ENCODE assay signal across 17 cellular contexts in genomic region chr6:52516943-52517342, GRCh38. TPM values are rescaled to one million over a fixed set of nuclear protein-coding genes. Genes with fewer than 3 reads are reported as not detected.
DNase-seq lines count a peak whose midpoint lies in the region; TF ChIP-seq lines count a peak whose summit lies in the region.
"Had no signal": no experiment of that assay in that cellular context is flagged by ENCODE, and none has a peak within 500 bp of the region (broad histone marks: within the 10 kb centered on the region; RNA-seq: fewer than 3 reads in every experiment).

No MANE protein-coding gene starts in this region.

- TF ChIP-seq CTCF in OCI-LY3 (IDR thresholded peaks at IDR 0.05; ENCODE audit: low read depth, low read length) (no peak), esophagus muscularis mucosa (IDR thresholded peaks at IDR 0.05) (no peak)

- H4K20me1 ChIP-seq in OCI-LY3 (ENCODE audit: insufficient read depth, low read length) = no peaks in the 10 kb centered on the region

- peaks cover 94% of the 10 kb centered on the region for H3K4me1 ChIP-seq in ACC112 (ENCODE audit: control insufficient read depth, insufficient read depth, low read length, unreplicated experiment)
- H3K4me1 ChIP-seq in OCI-LY3 (ENCODE audit: low read length) = peaks cover 15% of the 10 kb centered on the region
- H3K4me1 ChIP-seq in esophagus muscularis mucosa = peaks cover 59 to 96% (median 94%) of the 10 kb centered on the region in 4 donors
- H3K4me1 ChIP-seq in rectal smooth muscle tissue (ENCODE audit: control insufficient read depth, insufficient read depth, low read length) = peaks cover 49% of the 10 kb centered on the region
- no peaks in the 10 kb centered on the region for H3K4me1 ChIP-seq in HAP-1

- H3K9ac ChIP-seq in OCI-LY3 (ENCODE audit: low read length) (no peak overlapping the region), rectal smooth muscle tissue (ENCODE audit: low read length) (no peak overlapping the region)

- TF ChIP-seq EP300 in esophagus muscularis mucosa (IDR thresholded peaks at IDR 0.05) = no peak

- H2AFZ ChIP-seq in ACC112 (ENCODE audit: low read length, unreplicated experiment) (no peak overlapping the region), OCI-LY3 (ENCODE audit: low read depth, low read length) (no peak overlapping the region)

- no peak overlapping the region for H3K4me3 ChIP-seq in ACC112 (ENCODE audit: low read depth, low read length)
- H3K4me3 ChIP-seq in OCI-LY3 (ENCODE audit: low read length) = no peak overlapping the region
- H3K4me3 ChIP-seq in esophagus muscularis mucosa = no peak overlapping the region
- no peak overlapping the region for H3K4me3 ChIP-seq in rectal smooth muscle tissue (ENCODE audit: low read length)
- no peak overlapping the region for H3K4me3 ChIP-seq in HAP-1
- H3K4me3 ChIP-seq: BLaER1 treated with 17β-estradiol and CSF1 and Interleukin-3, amounts not matched to agents 10 nM and 100 nM; body of pancreas; gastrocnemius medialis; Peyer's patch had no signal

- 92% methylated on average over 3 of the region's 3 CpGs for WGBS in esophagus muscularis mucosa

- H3K79me2 ChIP-seq in ACC112 (ENCODE audit: control insufficient read depth, insufficient read depth, low read length, unreplicated experiment) (peaks cover 61% of the 10 kb centered on the region), OCI-LY3 (ENCODE audit: low read length) (peaks cover 8% of the 10 kb centered on the region)

- intact Hi-C loops in esophagus muscularis mucosa (cut with DNase I) = loop anchor here (2.0 to 5.0 kb wide), 2 partner anchors 56 to 100 kb away; no protein-coding TSS in a partner anchor

- no peak for TF ChIP-seq POLR2A in esophagus muscularis mucosa (IDR thresholded peaks at IDR 0.05; ENCODE audit: low read depth)

- no peak for DNase-seq in esophagus muscularis mucosa (ENCODE audit: extremely low spot score)
- no peak for DNase-seq in HAP-1 (ENCODE audit: low spot score in 2 of 2)
- DNase-seq in NCI-H1048 (lab: John Stamatoyannopoulos, UW) = no peak
- DNase-seq in GM03348 (ENCODE audit: low spot score) = no peak
- DNase-seq in GM19238 (ENCODE audit: insufficient read length, low spot score) = no peak
- DNase-seq: activated B cell treated with CpG ODN at 0.5 μM for 24 hours; activated naive CD8-positive, alpha-beta T cell treated with anti-CD3 and anti-CD28 coated beads, Interleukin-2, amount 10 ng/mL, durations not matched to agents 7 days and 5 days; effector CD4-positive, alpha-beta T cell; NCI-H2029 treated with DMSO at 0.1 percent for 48 hours; T-helper 9 cell had no signal

- H3K27ac ChIP-seq in ACC112 (ENCODE audit: low read depth, low read length) = peak overlapping the region; percentile 98
- no peak overlapping the region for H3K27ac ChIP-seq in OCI-LY3 (ENCODE audit: low read length)
- peak overlapping the region in 3 of 4 donors; percentile 79 to 89 (median 86) for H3K27ac ChIP-seq in esophagus muscularis mucosa (replicated peaks in 1 of 4)
- H3K27ac ChIP-seq in rectal smooth muscle tissue (ENCODE audit: low read depth, low read length) = peak overlapping the region; percentile 51

- no peaks in the 10 kb centered on the region for H3K9me3 ChIP-seq in OCI-LY3 (ENCODE audit: insufficient read depth, low read length)
- no peaks in the 10 kb centered on the region for H3K9me3 ChIP-seq in esophagus muscularis mucosa
- H3K9me3 ChIP-seq in HAP-1 = no peaks in the 10 kb centered on the region
- H3K9me3 ChIP-seq: BLaER1 treated with 17β-estradiol and CSF1 and Interleukin-3, amounts not matched to agents 10 nM and 100 nM; body of pancreas; gastrocnemius medialis; Peyer's patch had no signal

- peak overlapping the region; percentile 57 for H3K4me2 ChIP-seq in OCI-LY3 (ENCODE audit: low read length)

- H3K36me3 ChIP-seq in ACC112 (ENCODE audit: insufficient read depth, low read length) (peaks cover 63% of the 10 kb centered on the region), OCI-LY3 (replicated peaks; ENCODE audit: low read depth, low read length) (peaks cover 37% of the 10 kb centered on the region), esophagus muscularis mucosa (peaks cover 0 to 25% (median 16%) of the 10 kb centered on the region in 4 donors), rectal smooth muscle tissue (ENCODE audit: control insufficient read depth, insufficient read depth, low read length) (peaks cover 6% of the 10 kb centered on the region), HAP-1 (replicated peaks) (0 out of 2 replicates have a peak, but pooled peaks cover 3% of the 10 kb centered on the region)
- H3K36me3 ChIP-seq: gastrocnemius medialis had no signal

- in situ Hi-C loops in HAP-1 (cut with MboI; ENCODE audit: low sequenced_read_pairs) = no loop called here

- H3K27me3 ChIP-seq in ACC112 (ENCODE audit: insufficient read depth, low read length) = no peaks in the 10 kb centered on the region
- H3K27me3 ChIP-seq in OCI-LY3 (ENCODE audit: low read depth, low read length) = no peaks in the 10 kb centered on the region
- no peaks in the 10 kb centered on the region for H3K27me3 ChIP-seq in esophagus muscularis mucosa
- H3K27me3 ChIP-seq in rectal smooth muscle tissue (ENCODE audit: control insufficient read depth, insufficient read depth, low read length) = no peaks in the 10 kb centered on the region
- H3K27me3 ChIP-seq in HAP-1 (ENCODE audit: low read depth) = no peaks in the 10 kb centered on the region
- H3K27me3 ChIP-seq: BLaER1 treated with 17β-estradiol and CSF1 and Interleukin-3, amounts not matched to agents 10 nM and 100 nM; body of pancreas; gastrocnemius medialis; Peyer's patch had no signal

RNA-seq across cellular contexts. Expression of gene TRAM2, which starts 59.9 kb away (rescaled TPM):
- 10 to 100 TPM; 13.3 to 23.8 (median 18.5) TPM for total RNA-seq in esophagus muscularis mucosa
